Comparison of ENCODE assay signal across 22 cellular contexts in genomic region chr7:179948-180694, GRCh38.
"Had no signal": no experiment of that assay in that cellular context is flagged by ENCODE, and none has a peak within 500 bp of the region (broad histone marks: within the 10 kb centered on the region; RNA-seq: fewer than 3 reads in every experiment).

No MANE protein-coding gene starts in this region.

- H3K4me1 Mint-ChIP-seq: activated CD4-positive, alpha-beta T cell treated with anti-CD3 and anti-CD28 coated beads, Interleukin-2, amount 10 ng/mL, durations not matched to agents 7 days and 5 days had no signal

- H3K27ac ChIP-seq: PC-9, SJCRH30, VCaP had no signal

- H3K9me3 Mint-ChIP-seq: activated CD4-positive, alpha-beta memory T cell treated with anti-CD3 and anti-CD28 coated beads for 36 hours; activated CD4-positive, alpha-beta T cell treated with anti-CD3 and anti-CD28 coated beads, Interleukin-2, amount 10 ng/mL, durations not matched to agents 7 days and 5 days; activated T-cell treated with anti-CD3 and anti-CD28 coated beads, Interleukin-2, amount 50 U/mL, for 4 hours; brain had no signal

- H3K36me3 ChIP-seq: SJCRH30 had no signal

- H3K4me3 Mint-ChIP-seq: activated CD4-positive, alpha-beta memory T cell treated with anti-CD3 and anti-CD28 coated beads for 36 hours; activated CD4-positive, alpha-beta T cell treated with anti-CD3 and anti-CD28 coated beads, Interleukin-2, amount 10 ng/mL, durations not matched to agents 7 days and 5 days; activated naive CD8-positive, alpha-beta T cell; activated T-cell treated with anti-CD3 and anti-CD28 coated beads, Interleukin-2, amount 50 U/mL, for 4 hours; brain had no signal

- H3K4me3 ChIP-seq: PC-9, SJCRH30 had no signal

- H3K36me3 Mint-ChIP-seq: activated CD4-positive, alpha-beta memory T cell treated with anti-CD3 and anti-CD28 coated beads for 36 hours; activated naive CD8-positive, alpha-beta T cell; brain had no signal

- H3K9me3 ChIP-seq: SJCRH30, SK-N-SH had no signal

- H3K4me2 ChIP-seq: PC-9, SK-N-SH had no signal

- DNase-seq: activated CD4-positive, alpha-beta memory T cell treated with anti-CD3 and anti-CD28 coated beads for 36 hours; activated CD4-positive, alpha-beta T cell treated with anti-CD3 and anti-CD28 coated beads, Interleukin-2, amount 10 ng/mL, durations not matched to agents 7 days and 5 days; activated CD4-positive, CD25-positive, alpha-beta regulatory T cell; activated CD8-positive, alpha-beta memory T cell treated with anti-CD3 and anti-CD28 coated beads for 24 hours; activated effector memory CD4-positive, alpha-beta T cell treated with anti-CD3 and anti-CD28 coated beads, Interleukin-2, amount 50 U/mL, for 16 hours; activated naive CD4-positive, alpha-beta T cell treated with Interleukin-2 at 50 U/mL for 16 hours; activated T-cell treated with anti-CD3 and anti-CD28 coated beads, Interleukin-2, amount 50 U/mL, for 4 hours; amygdala; KBM-7; NCI-H1048; NCI-H146; NCI-H187 treated with DMSO at 0.1 percent for 48 hours; NCI-H2081 treated with DMSO at 0.1 percent for 48 hours; NCI-H446; NCI-H524; PC-9; SJCRH30; SK-N-SH; T-helper 1 cell had no signal

- H3K27ac Mint-ChIP-seq: activated CD4-positive, alpha-beta memory T cell treated with anti-CD3 and anti-CD28 coated beads for 36 hours; activated CD4-positive, alpha-beta T cell treated with anti-CD3 and anti-CD28 coated beads, Interleukin-2, amount 10 ng/mL, durations not matched to agents 7 days and 5 days; activated naive CD8-positive, alpha-beta T cell; brain had no signal

- H2AFZ ChIP-seq: PC-9 had no signal

- H3K4me1 ChIP-seq: SJCRH30 had no signal

- ATAC-seq: activated T-cell treated with anti-CD3 and anti-CD28 coated beads, Interleukin-2, amount 50 U/mL, for 4 hours had no signal

- H3K27me3 Mint-ChIP-seq: activated CD4-positive, alpha-beta memory T cell treated with anti-CD3 and anti-CD28 coated beads for 36 hours; activated CD4-positive, alpha-beta T cell treated with anti-CD3 and anti-CD28 coated beads, Interleukin-2, amount 10 ng/mL, durations not matched to agents 7 days and 5 days; activated naive CD8-positive, alpha-beta T cell had no signal

- H3K9ac ChIP-seq: SK-N-SH had no signal
